ENCODE assay signal across 29 cellular contexts in the genomic region with DNA sequence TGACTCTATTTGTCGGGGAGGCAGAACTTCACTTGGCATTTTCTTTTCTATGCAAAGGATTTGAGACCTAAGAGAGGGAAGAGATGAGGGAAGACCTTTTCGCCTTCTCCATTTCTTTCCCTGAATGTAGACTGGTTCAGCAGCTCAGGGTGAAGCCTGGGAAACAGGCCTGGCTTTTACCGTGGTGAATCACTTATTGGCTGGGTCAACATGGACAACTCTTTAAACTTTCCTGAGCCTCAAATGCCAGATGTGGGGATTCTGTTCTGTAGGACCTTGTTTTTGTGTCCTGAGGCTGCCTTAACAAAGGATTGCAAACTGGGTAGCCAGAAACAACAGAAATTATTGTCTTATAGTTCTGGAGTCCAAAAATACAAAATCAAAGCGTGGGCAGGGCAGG.
"Had no signal": no experiment of that assay in that cellular context is flagged by ENCODE, and none has a peak within 500 bp of the region (broad histone marks: within the 10 kb centered on the region; RNA-seq: fewer than 3 reads in every experiment).

No MANE protein-coding gene starts in this region.

- H3K27me3 ChIP-seq: colonic mucosa, left lung, thyroid gland, upper lobe of left lung, vagina had no signal

- H3K9me3 ChIP-seq: colonic mucosa, left lung, lower lobe of right lung, stomach, thyroid gland, upper lobe of left lung, vagina had no signal

- H3K4me3 ChIP-seq: colonic mucosa, left lung, lower lobe of right lung, neural progenitor cell, stomach, thyroid gland, upper lobe of left lung, vagina had no signal

- DNase-seq: activated CD4-positive, alpha-beta T cell treated with anti-CD3 and anti-CD28 coated beads, Interleukin-2, amount 50 U/mL, for 1 hour; activated CD4-positive, CD25-positive, alpha-beta regulatory T cell treated with anti-CD3 and anti-CD28 coated beads, Interleukin-2, amount 50 U/mL, for 72 hours; activated CD8-positive, alpha-beta T cell treated with anti-CD3 and anti-CD28 coated beads for 36 hours; activated gamma-delta T cell treated with Interleukin-2 at 50 U/mL for 16 hours; activated naive CD4-positive, alpha-beta T cell treated with anti-CD3 and anti-CD28 coated beads, Interleukin-2, amount 50 U/mL, for 16 hours; activated T-cell treated with anti-CD3 and anti-CD28 coated beads, Interleukin-2, amount 50 U/mL, for 4 hours; amniotic stem cell; effector memory CD8-positive, alpha-beta T cell; hypothalamus; immature natural killer cell; kidney glomerular epithelial cell; left lung; lower lobe of right lung; mesendoderm; natural killer cell; occipital lobe; right cardiac atrium; stimulated activated CD4-positive, alpha-beta T cell treated with anti-CD3 and anti-CD28 coated beads, Interleukin-15, amount 100 ng/mL, for 24 hours; stimulated activated CD4-positive, alpha-beta T cell treated with anti-CD3 and anti-CD28 coated beads, Interleukin-2, amount 100 ng/mL, for 24 hours; stimulated activated naive B cell treated with anti-CD40 and anti-IgM and Interleukin-4, amounts not matched to agents 10 μg/mL and 1 μg/mL and 100 μg/mL, for 72 hours; stomach; T-helper 17 cell; T1000; thyroid gland; upper lobe of left lung had no signal

- H3K9ac ChIP-seq: neural progenitor cell had no signal

- H3K4me3 Mint-ChIP-seq: activated CD8-positive, alpha-beta T cell treated with anti-CD3 and anti-CD28 coated beads for 36 hours; activated T-cell treated with anti-CD3 and anti-CD28 coated beads, Interleukin-2, amount 50 U/mL, for 4 hours; activated T-helper 17 cell treated with anti-CD3 and anti-CD28 coated beads, Interleukin-2, amount 50 U/mL, for 72 hours; effector memory CD8-positive, alpha-beta T cell; immature natural killer cell; natural killer cell; neural progenitor cell; stimulated activated naive B cell treated with anti-CD40 and anti-IgM and Interleukin-4, amounts not matched to agents 10 μg/mL and 1 μg/mL and 100 μg/mL, for 72 hours; T-helper 17 cell had no signal

- H3K4me1 Mint-ChIP-seq: activated T-helper 17 cell treated with anti-CD3 and anti-CD28 coated beads, Interleukin-2, amount 50 U/mL, for 72 hours; immature natural killer cell; natural killer cell; neural progenitor cell; stimulated activated naive B cell treated with anti-CD40 and anti-IgM and Interleukin-4, amounts not matched to agents 10 μg/mL and 1 μg/mL and 100 μg/mL, for 72 hours; T-helper 17 cell had no signal

- H3K36me3 ChIP-seq: colonic mucosa, left lung, lower lobe of right lung, neural progenitor cell, stomach, thyroid gland, upper lobe of left lung, vagina had no signal

- H3K4me2 ChIP-seq: neural progenitor cell had no signal

- H3K4me1 ChIP-seq: colonic mucosa, left lung, lower lobe of right lung, stomach, thyroid gland, upper lobe of left lung, vagina had no signal

- H3K9me3 Mint-ChIP-seq: activated CD8-positive, alpha-beta T cell treated with anti-CD3 and anti-CD28 coated beads for 36 hours; effector memory CD8-positive, alpha-beta T cell; natural killer cell; neural progenitor cell had no signal

- H3K27ac ChIP-seq: colonic mucosa, left lung, lower lobe of right lung, neural progenitor cell, stomach, thyroid gland, upper lobe of left lung, vagina had no signal

- H3K27ac Mint-ChIP-seq: activated CD8-positive, alpha-beta T cell treated with anti-CD3 and anti-CD28 coated beads for 36 hours; activated T-helper 17 cell treated with anti-CD3 and anti-CD28 coated beads, Interleukin-2, amount 50 U/mL, for 72 hours; effector memory CD8-positive, alpha-beta T cell; immature natural killer cell; natural killer cell; neural progenitor cell; stimulated activated naive B cell treated with anti-CD40 and anti-IgM and Interleukin-4, amounts not matched to agents 10 μg/mL and 1 μg/mL and 100 μg/mL, for 72 hours; T-helper 17 cell had no signal

- H3K36me3 Mint-ChIP-seq: immature natural killer cell; natural killer cell; neural progenitor cell; stimulated activated naive B cell treated with anti-CD40 and anti-IgM and Interleukin-4, amounts not matched to agents 10 μg/mL and 1 μg/mL and 100 μg/mL, for 72 hours had no signal

- H2AFZ ChIP-seq: neural progenitor cell had no signal
